ENCODE assay signal across 13 cellular contexts in genomic region chr3:179590669-179591068, GRCh38.
"Had no signal": no experiment of that assay in that cellular context is flagged by ENCODE, and none has a peak within 500 bp of the region (broad histone marks: within the 10 kb centered on the region; RNA-seq: fewer than 3 reads in every experiment).

No MANE protein-coding gene starts in this region.

- H3K4me3 ChIP-seq: esophagus squamous epithelium, mucosa of descending colon, right lobe of liver had no signal

- DNase-seq: activated naive CD4-positive, alpha-beta T cell; activated T-cell treated with anti-CD3 and anti-CD28 coated beads, Interleukin-2, amount 50 U/mL, for 4 hours; anterior cingulate cortex; esophagus squamous epithelium; foreskin fibroblast; mucosa of descending colon; naive thymus-derived CD8-positive, alpha-beta T cell; right lobe of liver; substantia nigra; T1000; trophoblast cell had no signal

- H3K4me1 ChIP-seq: esophagus squamous epithelium, right lobe of liver had no signal

- H3K27ac ChIP-seq: esophagus squamous epithelium, VCaP had no signal

- H3K27me3 Mint-ChIP-seq: naive thymus-derived CD8-positive, alpha-beta T cell; stimulated activated memory B cell treated with anti-CD40 and anti-IgM and Interleukin-4, amounts not matched to agents 10 μg/mL and 1 μg/mL and 100 μg/mL, for 72 hours had no signal

- H3K9me3 Mint-ChIP-seq: activated T-cell treated with anti-CD3 and anti-CD28 coated beads, Interleukin-2, amount 50 U/mL, for 4 hours; naive thymus-derived CD8-positive, alpha-beta T cell; stimulated activated memory B cell treated with anti-CD40 and anti-IgM and Interleukin-4, amounts not matched to agents 10 μg/mL and 1 μg/mL and 100 μg/mL, for 72 hours had no signal

- ATAC-seq: activated T-cell treated with anti-CD3 and anti-CD28 coated beads, Interleukin-2, amount 50 U/mL, for 4 hours; mucosa of descending colon; naive thymus-derived CD8-positive, alpha-beta T cell; stimulated activated memory B cell treated with anti-CD40 and anti-IgM and Interleukin-4, amounts not matched to agents 10 μg/mL and 1 μg/mL and 100 μg/mL, for 72 hours had no signal

- H3K4me3 Mint-ChIP-seq: activated T-cell treated with anti-CD3 and anti-CD28 coated beads, Interleukin-2, amount 50 U/mL, for 4 hours; naive thymus-derived CD8-positive, alpha-beta T cell; stimulated activated memory B cell treated with anti-CD40 and anti-IgM and Interleukin-4, amounts not matched to agents 10 μg/mL and 1 μg/mL and 100 μg/mL, for 72 hours had no signal

- H3K27me3 ChIP-seq: esophagus squamous epithelium, right lobe of liver had no signal

- H3K4me1 Mint-ChIP-seq: stimulated activated memory B cell treated with anti-CD40 and anti-IgM and Interleukin-4, amounts not matched to agents 10 μg/mL and 1 μg/mL and 100 μg/mL, for 72 hours had no signal

- H3K9me3 ChIP-seq: esophagus squamous epithelium, mucosa of descending colon, right lobe of liver had no signal
